In the genomic region with DNA sequence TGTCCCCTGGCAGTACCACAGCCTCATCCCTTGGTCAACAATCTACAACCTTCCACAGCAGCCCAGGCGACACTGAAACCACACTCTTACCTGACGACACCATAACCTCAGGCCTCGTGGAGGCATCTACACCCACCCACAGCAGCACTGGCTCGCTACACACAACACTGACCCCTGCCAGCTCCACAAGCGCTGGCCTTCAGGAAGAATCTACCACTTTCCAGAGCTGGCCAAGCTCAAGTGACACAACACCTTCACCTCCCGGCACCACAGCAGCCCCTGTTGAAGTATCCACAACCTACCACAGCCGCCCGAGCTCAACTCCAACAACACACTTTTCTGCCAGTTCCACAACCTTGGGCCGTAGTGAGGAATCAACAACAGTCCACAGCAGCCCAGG, we compare ENCODE assay signal across 4 cellular contexts. TPM values are rescaled to one million over a fixed set of nuclear protein-coding genes. Genes with fewer than 3 reads are reported as not detected.
"Had no signal": no experiment of that assay in that cellular context is flagged by ENCODE, and none has a peak within 500 bp of the region (broad histone marks: within the 10 kb centered on the region; RNA-seq: fewer than 3 reads in every experiment).

No MANE protein-coding gene starts in this region.

RNA-seq across cellular contexts. Expression of gene MUC17, which starts 20.5 kb away (rescaled TPM):
- total RNA-seq: K562, M059J, SK-MEL-5 had no signal
- polyA plus RNA-seq: IgD-negative memory B cell, K562 had no signal

RNA-seq across cellular contexts. Expression of gene MUC12, which starts 30.0 kb away (rescaled TPM):
- total RNA-seq: SK-MEL-5 had no signal
- polyA plus RNA-seq: IgD-negative memory B cell had no signal

RNA-seq across cellular contexts. Expression of gene MUC3A, which starts 50.0 kb away (rescaled TPM):
- total RNA-seq: M059J, SK-MEL-5 had no signal
- polyA plus RNA-seq: IgD-negative memory B cell had no signal
